ENCODE assay signal across 8 cellular contexts in the genomic region with DNA sequence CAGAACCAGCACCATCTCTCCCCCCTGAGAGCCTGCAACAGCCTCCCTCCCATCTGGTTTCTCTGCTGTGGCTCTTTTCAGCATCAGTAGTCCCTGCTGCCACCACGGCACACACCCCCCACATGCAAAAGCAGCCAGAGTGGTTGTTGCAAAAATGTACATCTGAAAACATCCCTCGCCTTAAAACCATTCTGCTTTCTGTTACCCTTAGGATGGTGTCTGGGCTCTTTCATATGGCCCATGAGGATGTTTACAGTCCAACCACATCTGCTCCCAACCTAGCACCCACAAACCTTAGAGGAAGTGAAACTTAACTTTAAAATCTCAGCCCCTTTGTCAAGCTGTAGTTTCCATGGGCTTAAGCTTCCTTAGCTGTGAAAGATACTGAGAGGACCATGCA.
DNase-seq lines count a peak whose midpoint lies in the region; ATAC-seq, FAIRE-seq and TF ChIP-seq lines count a peak whose summit lies in the region.

No MANE protein-coding gene starts in this region.

- H3K36me3 ChIP-seq in Loucy (ENCODE audit: insufficient read depth, low read length) = no peaks in the 10 kb centered on the region

- peak; percentile 78 for ATAC-seq in GM21737 (IDR thresholded peaks at IDR 0.05; ENCODE audit: unreplicated experiment)

- peak overlapping the region; percentile 97 for H3K4me3 ChIP-seq in Loucy (ENCODE audit: low read length, poor library complexity, severe bottlenecking)
- peak overlapping the region; percentile 93 to 98 for H3K4me3 ChIP-seq in cardiac fibroblast (replicated peaks in 1 of 2; ENCODE audit: low read depth in 2 of 2, low read length in 2 of 2)

- H3K4me2 ChIP-seq in Loucy (ENCODE audit: low read depth, low read length, poor library complexity, severe bottlenecking) = peak overlapping the region; percentile 88

- H3K9me2 ChIP-seq in Loucy (replicated peaks; ENCODE audit: low read depth, low read length) = no peaks in the 10 kb centered on the region

- H3K4me1 ChIP-seq in Loucy (ENCODE audit: insufficient read depth, low read length, poor library complexity, severe bottlenecking) = peaks cover 39% of the 10 kb centered on the region

- no peaks in the 10 kb centered on the region for H3K9me3 Mint-ChIP-seq in nephron

- no peaks in the 10 kb centered on the region for H3K27me3 ChIP-seq in Loucy (ENCODE audit: insufficient read depth, low read length, poor library complexity, severe bottlenecking)

- peaks cover 15% of the 10 kb centered on the region for H4K20me1 ChIP-seq in Loucy (ENCODE audit: insufficient read depth, low read length, poor library complexity, severe bottlenecking)

- H2AFZ ChIP-seq in Loucy (ENCODE audit: low read length) = peak overlapping the region; percentile 91; the same call in 1 of the 2 replicates

- H3K27me3 Mint-ChIP-seq in nephron (ENCODE audit: low read depth) = no peaks in the 10 kb centered on the region

- H3F3A ChIP-seq in Loucy (ENCODE audit: low read depth) = no peaks in the 10 kb centered on the region

- in situ Hi-C loops in ACHN (cut with HindIII; ENCODE audit: low pct_ligation_motif_present, low pct_unique_long_range_greater_than_20kb, low sequenced_read_pairs) = no loop called here

- H3K27ac Mint-ChIP-seq in nephron = peak overlapping the region; percentile 73 to 93 (median 85)

- peak; percentile 42 for DNase-seq in GM18507 (ENCODE audit: extremely low spot score, insufficient read length, low read depth)
- no peak for DNase-seq in cardiac fibroblast (ENCODE audit: low read depth in 2 of 2)
- no peak for DNase-seq in NCI-H345 treated with DMSO at 0.1 percent for 48 hours (lab: John Stamatoyannopoulos, UW; ENCODE audit: unreplicated experiment)
- DNase-seq in iPS-NIHi11 (ENCODE audit: low spot score) = no peak
- no peak for DNase-seq in ACHN

- peaks cover 39% of the 10 kb centered on the region for H3K4me1 Mint-ChIP-seq in nephron

- H3K9ac ChIP-seq in Loucy (ENCODE audit: low read depth, low read length, poor library complexity, severe bottlenecking) = peak overlapping the region; percentile 88

- peaks cover 4% of the 10 kb centered on the region for H3K36me3 Mint-ChIP-seq in nephron (ENCODE audit: low read depth)

- peak overlapping the region; percentile 91 to 96 (median 95) for H3K4me3 Mint-ChIP-seq in nephron

- TF ChIP-seq CTCF in Loucy (conservative IDR thresholded peaks at IDR 0.05; ENCODE audit: low read length) (no peak), cardiac fibroblast (IDR thresholded peaks at IDR 0.05; ENCODE audit: low read depth, low read length) (no peak), nephron (IDR thresholded peaks at IDR 0.05; ENCODE audit: unreplicated experiment in 3 of 3) (no peak)

- peaks cover 29% of the 10 kb centered on the region for H3K79me2 ChIP-seq in Loucy (ENCODE audit: insufficient read depth, low read length)

- peak; percentile 95 for FAIRE-seq in GM18507 (lab: Jason Lieb, UNC)

- no peaks in the 10 kb centered on the region for H3K9me3 ChIP-seq in Loucy (ENCODE audit: insufficient read depth, low read depth, low read length)
